8 cellular contexts compared by ENCODE assay signal in genomic region chr16:28553776-28554633, GRCh38. TPM values are rescaled to one million over a fixed set of nuclear protein-coding genes. Genes with fewer than 3 reads are reported as not detected.
DNase-seq lines count a peak whose midpoint lies in the region; ATAC-seq and TF ChIP-seq lines count a peak whose summit lies in the region.

SGF29 (plus strand) TSS chr16:28553920; CDS start chr16:28581070, 27,150 bp downstream.

- TSS peak; percentile 99 for BruUV-seq in OCI-LY7 (replicated peaks; lab: Mats Ljungman, UMichigan)

- DNase-seq in DMS 273 treated with DMSO at 0.1 percent for 48 hours (lab: John Stamatoyannopoulos, UW) = peak; percentile 82
- DNase-seq in HuH-7.5 (ENCODE audit: low spot score) = peak; percentile 82
- peak; percentile 95 for DNase-seq in OCI-LY7 (ENCODE audit: low spot score)
- peak; percentile 90 for DNase-seq in activated T-cell treated with anti-CD3 and anti-CD28 coated beads for 1 hour (ENCODE audit: low read depth)
- peak; percentile 92 for DNase-seq in epidermal melanocyte (ENCODE audit: insufficient read length, low spot score)
- peak; percentile 88 to 90 for DNase-seq in stimulated activated CD8-positive, alpha-beta memory T cell treated with anti-CD3 and anti-CD28 coated beads, Interleukin-4, amount 100 ng/mL, for 1 hour (ENCODE audit: low read depth in 2 of 2, low spot score in 1 of 2)

- H3K4me1 ChIP-seq in OCI-LY7 (ENCODE audit: insufficient read depth, low read length, poor library complexity, severe bottlenecking) (peaks cover 22% of the 10 kb centered on the region), mononuclear cell (ENCODE audit: insufficient read depth, low read length) (peaks cover 29% of the 10 kb centered on the region)

- H3K9me2 ChIP-seq in OCI-LY7 (ENCODE audit: insufficient read depth, low read length) = no peaks in the 10 kb centered on the region

- no peaks in the 10 kb centered on the region for H3K27me3 ChIP-seq in mononuclear cell (ENCODE audit: insufficient read depth, low read length)

- peak; percentile 63 for TF ChIP-seq CTCF in OCI-LY7 (conservative IDR thresholded peaks at IDR 0.05; ENCODE audit: low read length)

- no peaks in the 10 kb centered on the region for H4K20me1 ChIP-seq in OCI-LY7 (ENCODE audit: insufficient read depth, low read length)

- peak within 1 kb of the TSS; percentile 94 for H3K4me2 ChIP-seq in OCI-LY7 (ENCODE audit: low read length)

- CTCF ChIA-PET in OCI-LY7 (lab: Charles Lee; ENCODE audit: unreplicated experiment) = interaction anchor here (0.6 kb wide), 1 partner anchor 60 kb away, joined by 3 read pairs; the partner anchor contains the start of gene APOBR

- H3K4me3 ChIP-seq in OCI-LY7 (ENCODE audit: low read depth, low read length, poor library complexity, severe bottlenecking) = peak within 1 kb of the TSS; percentile 72
- H3K4me3 ChIP-seq in mononuclear cell (ENCODE audit: low read length) = peak within 1 kb of the TSS; percentile 63

- H3K9me3 ChIP-seq in OCI-LY7 (ENCODE audit: low read length) = no peaks in the 10 kb centered on the region
- no peaks in the 10 kb centered on the region for H3K9me3 ChIP-seq in mononuclear cell (ENCODE audit: low read depth, low read length)

- H3K36me3 ChIP-seq in OCI-LY7 (ENCODE audit: insufficient read depth, low read length) = peaks cover 30% of the 10 kb centered on the region

- peak; percentile 76 for ATAC-seq in GM21515 (IDR thresholded peaks at IDR 0.05; ENCODE audit: unreplicated experiment)

- H2AFZ ChIP-seq in OCI-LY7 (ENCODE audit: low read length) = peak within 1 kb of the TSS; percentile 65; the same call in 1 of the 2 replicates

- peak within 1 kb of the TSS; percentile 81 for H3K27ac ChIP-seq in OCI-LY7 (ENCODE audit: low read depth, low read length, poor library complexity, severe bottlenecking)

- POLR2A ChIA-PET in OCI-LY7 (lab: Charles Lee) = interaction anchor here (0.6 kb wide), 3 partner anchors 9 to 309 kb away, joined by 3 to 5 read pairs (median 4); no protein-coding TSS in a partner anchor

- H3K79me2 ChIP-seq in OCI-LY7 (ENCODE audit: insufficient read depth, low read depth, low read length) = peaks cover 25% of the 10 kb centered on the region; the same call in 1 of the 2 replicates

- intact Hi-C loops in OCI-LY7 (cut with micrococcal nuclease; ENCODE audit: unreplicated experiment) = loop anchor here (5.0 kb wide), 2 partner anchors 62 to 63 kb away; partner anchors contain the start of genes APOBR and CLN3

RNA-seq across cellular contexts. Expression of gene SGF29, which starts in this region (rescaled TPM):
- 21.8 and 32.0 TPM in 2 replicates for total RNA-seq in OCI-LY7 (2014; rRNA removed; shearing (Covaris generic))
- total RNA-seq in OCI-LY7 (2022) (22.6 and 33.1 TPM in 2 replicates), mononuclear cell (18.4 TPM)

Comparison
In these comparisons a context has a peak if more than half of its experiments do, and no peak if none do; other contexts are left out.
1. Peak in every context shown above with its lines: DNase-seq, ATAC-seq, H3K4me3 ChIP-seq and H3K27ac ChIP-seq.